In genomic region chr2:23564618-23564967, GRCh38 we compare ENCODE assay signal across 13 cellular contexts.
DNase-seq lines count a peak whose midpoint lies in the region; ATAC-seq and TF ChIP-seq lines count a peak whose summit lies in the region.
"Had no signal": no experiment of that assay in that cellular context is flagged by ENCODE, and none has a peak within 500 bp of the region (broad histone marks: within the 10 kb centered on the region; RNA-seq: fewer than 3 reads in every experiment).

No MANE protein-coding gene starts in this region.

- peaks cover 39% of the 10 kb centered on the region for H3K4me1 ChIP-seq in SJCRH30
- H3K4me1 ChIP-seq in neuronal stem cell (ENCODE audit: control insufficient read depth in 2 of 2, insufficient read depth in 1 of 2, low read depth in 1 of 2, low read length in 2 of 2) = peaks cover 14 to 16% of the 10 kb centered on the region in 2 donors
- peaks cover 0 to 15% of the 10 kb centered on the region in 2 donors for H3K4me1 ChIP-seq in uterus
- H3K4me1 ChIP-seq: colonic mucosa had no signal

- H3K4me2 ChIP-seq in neuronal stem cell (ENCODE audit: insufficient read depth, low read length, poor library complexity, severe bottlenecking) = no peak overlapping the region

- H3K27me3 ChIP-seq in SJCRH30 = no peaks in the 10 kb centered on the region
- no peaks in the 10 kb centered on the region for H3K27me3 ChIP-seq in neuronal stem cell (ENCODE audit: control insufficient read depth in 3 of 3, insufficient read depth in 3 of 3, low read depth in 1 of 3, low read length in 3 of 3)
- H3K27me3 ChIP-seq in uterus = no peaks in the 10 kb centered on the region
- H3K27me3 ChIP-seq: colonic mucosa had no signal

- H3K9ac ChIP-seq in neuronal stem cell (ENCODE audit: low read depth, low read length, poor library complexity) = no peak overlapping the region

- TF ChIP-seq CTCF in fibroblast of villous mesenchyme (IDR thresholded peaks at IDR 0.05; ENCODE audit: insufficient read depth, low read depth, low read length) (no peak), uterus (IDR thresholded peaks at IDR 0.05) (no peak), GM10266 (IDR thresholded peaks at IDR 0.05; ENCODE audit: control insufficient read depth, insufficient read depth, low read depth, missing control alignments) (no peak)

- H3K9me3 ChIP-seq in SJCRH30 (replicated peaks) (no peaks in the 10 kb centered on the region), neuronal stem cell (replicated peaks in 1 of 2; ENCODE audit: control insufficient read depth in 2 of 2, insufficient read depth in 1 of 2, low read depth in 1 of 2, low read length in 2 of 2) (no peaks in the 10 kb centered on the region), uterus (no peaks in the 10 kb centered on the region)
- H3K9me3 ChIP-seq: colonic mucosa had no signal

- peak overlapping the region; percentile 29 for H4K8ac ChIP-seq in neuronal stem cell (ENCODE audit: low read depth, low read length)

- H3K18ac ChIP-seq in neuronal stem cell (ENCODE audit: low read length) = no peak overlapping the region

- H2AK5ac ChIP-seq in neuronal stem cell (ENCODE audit: low read depth, low read length) = peak overlapping the region; percentile 61

- intact Hi-C loops in uterus (cut with DNase I; ENCODE audit: low total_unique reads) = no loop called here

- no peaks in the 10 kb centered on the region; the same call in 1 of the 2 replicates for H3K36me3 ChIP-seq in SJCRH30
- no peaks in the 10 kb centered on the region for H3K36me3 ChIP-seq in neuronal stem cell (replicated peaks in 1 of 2; ENCODE audit: control insufficient read depth in 2 of 2, insufficient read depth in 2 of 2, low read length in 2 of 2)
- no peaks in the 10 kb centered on the region for H3K36me3 ChIP-seq in uterus
- H3K36me3 ChIP-seq: colonic mucosa had no signal

- peak overlapping the region; percentile 16 for H2BK15ac ChIP-seq in neuronal stem cell (ENCODE audit: low read length)

- H3K79me1 ChIP-seq in neuronal stem cell (ENCODE audit: low read depth, low read length) = no peaks in the 10 kb centered on the region

- no peak overlapping the region for H3K14ac ChIP-seq in neuronal stem cell (ENCODE audit: low read length)

- WGBS in neuronal stem cell (ENCODE audit: extremely low coverage in 2 of 2, insufficient read length in 2 of 2, insufficient replicate concordance in 1 of 2), 2 donors = no CpG with 5 or more reads among the region's 7 CpGs

- H3K27ac ChIP-seq in SJCRH30 (peak overlapping the region; percentile 79), neuronal stem cell (replicated peaks; ENCODE audit: low read length) (no peak overlapping the region), uterus (peak overlapping the region; percentile 68 to 74)
- H3K27ac ChIP-seq: colonic mucosa had no signal

- H3K4me3 ChIP-seq in SJCRH30 (no peak overlapping the region), fibroblast of villous mesenchyme (ENCODE audit: low read depth, low read length) (no peak overlapping the region), neuronal stem cell (ENCODE audit: low read length in 2 of 2) (no peak overlapping the region), uterus (no peak overlapping the region)
- H3K4me3 ChIP-seq: colonic mucosa had no signal

- H2BK5ac ChIP-seq in neuronal stem cell (ENCODE audit: low read length) = no peak overlapping the region

- H2AFZ ChIP-seq in neuronal stem cell (ENCODE audit: low read length) = no peak overlapping the region

- no peak for ATAC-seq in HG03097 (IDR thresholded peaks at IDR 0.05; ENCODE audit: low FRiP score, unreplicated experiment)

- no peak overlapping the region for H3K23ac ChIP-seq in neuronal stem cell (ENCODE audit: low read depth, low read length, poor library complexity)

- H2BK12ac ChIP-seq in neuronal stem cell (ENCODE audit: low read length) = no peak overlapping the region

- no peak for TF ChIP-seq POLR2A in uterus (IDR thresholded peaks at IDR 0.05)

- H4K91ac ChIP-seq in neuronal stem cell (ENCODE audit: low read depth, low read length, poor library complexity) = no peak overlapping the region

- no peak overlapping the region for H3K4ac ChIP-seq in neuronal stem cell (ENCODE audit: low read length)

- no peak overlapping the region for H2BK120ac ChIP-seq in neuronal stem cell (ENCODE audit: low read depth, low read length)

- no peak for DNase-seq in SJCRH30
- peak; percentile 19 for DNase-seq in fibroblast of villous mesenchyme (ENCODE audit: low read depth)
- no peak for DNase-seq in neuronal stem cell (ENCODE audit: low spot score)
- no peak for DNase-seq in uterus
- no peak for DNase-seq in GM10266 (ENCODE audit: extremely low spot score)
- no peak for DNase-seq in NCI-H2029 (lab: John Stamatoyannopoulos, UW)
- no peak for DNase-seq in NCI-H1092 (lab: John Stamatoyannopoulos, UW)
- DNase-seq: activated CD4-positive, alpha-beta T cell treated with anti-CD3 and anti-CD28 coated beads for 1 hour; activated gamma-delta T cell treated with Interleukin-2 at 50 U/mL for 16 hours; colonic mucosa; NCI-H1105 treated with DMSO at 0.1 percent for 48 hours; NCI-H748 treated with DMSO at 0.1 percent for 48 hours had no signal
